Comparison of ENCODE assay signal across 1 cellular context in the genomic region with DNA sequence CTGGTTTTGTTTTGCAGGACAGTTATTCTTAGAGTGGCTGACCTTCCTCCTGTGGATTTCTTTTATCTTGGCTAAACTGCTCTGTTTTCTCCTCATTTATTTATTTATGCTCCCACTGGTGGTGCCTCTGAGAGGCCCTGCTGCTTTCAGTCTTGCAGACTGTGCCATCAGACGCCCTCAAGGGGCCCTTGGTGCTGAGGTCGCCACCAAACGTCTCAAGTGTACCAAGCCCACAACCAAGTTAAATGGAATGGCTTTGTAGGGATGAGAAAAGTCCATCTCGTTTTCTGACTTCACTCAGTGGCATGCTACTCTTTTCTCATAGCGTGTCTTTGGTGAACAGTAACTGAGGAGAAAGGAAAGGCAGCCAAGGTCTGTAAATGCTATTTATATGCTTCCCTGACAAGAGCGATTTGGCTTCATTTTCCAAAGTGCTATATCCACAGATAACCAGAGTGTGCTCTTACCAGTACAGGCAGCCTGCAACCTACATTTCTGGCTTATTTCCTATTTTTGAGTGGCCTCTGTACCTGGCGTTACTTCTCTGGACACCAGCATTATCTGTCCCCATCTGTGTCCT.
TF ChIP-seq lines count a peak whose summit lies in the region.

No MANE protein-coding gene starts in this region.

TF ChIP-seq in IMR-90, 13 proteins besides CTCF, POLR2A, EP300 and RAD21 (continued from another document):
- TF ChIP-seq MAZ (IDR thresholded peaks at IDR 0.05; ENCODE audit: borderline replicate concordance, low read depth, low read length) (no peak), FOS (IDR thresholded peaks at IDR 0.05; ENCODE audit: low read depth, low read length) (no peak), NFE2L2 (IDR thresholded peaks at IDR 0.05; ENCODE audit: low read depth, low read length) (no peak), SMC3 (IDR thresholded peaks at IDR 0.05; ENCODE audit: low read depth, low read length) (no peak), MAFK (IDR thresholded peaks at IDR 0.05; ENCODE audit: low read depth, low read length) (no peak), CEBPB (IDR thresholded peaks at IDR 0.05; ENCODE audit: low read depth, low read length) (no peak)
- TF ChIP-seq, protein P1, sequence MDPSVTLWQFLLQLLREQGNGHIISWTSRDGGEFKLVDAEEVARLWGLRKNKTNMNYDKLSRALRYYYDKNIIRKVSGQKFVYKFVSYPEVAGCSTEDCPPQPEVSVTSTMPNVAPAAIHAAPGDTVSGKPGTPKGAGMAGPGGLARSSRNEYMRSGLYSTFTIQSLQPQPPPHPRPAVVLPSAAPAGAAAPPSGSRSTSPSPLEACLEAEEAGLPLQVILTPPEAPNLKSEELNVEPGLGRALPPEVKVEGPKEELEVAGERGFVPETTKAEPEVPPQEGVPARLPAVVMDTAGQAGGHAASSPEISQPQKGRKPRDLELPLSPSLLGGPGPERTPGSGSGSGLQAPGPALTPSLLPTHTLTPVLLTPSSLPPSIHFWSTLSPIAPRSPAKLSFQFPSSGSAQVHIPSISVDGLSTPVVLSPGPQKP (IDR thresholded peaks at IDR 0.05; ENCODE audit: borderline replicate concordance, low read depth, low read length): no peak
